In the genomic region with DNA sequence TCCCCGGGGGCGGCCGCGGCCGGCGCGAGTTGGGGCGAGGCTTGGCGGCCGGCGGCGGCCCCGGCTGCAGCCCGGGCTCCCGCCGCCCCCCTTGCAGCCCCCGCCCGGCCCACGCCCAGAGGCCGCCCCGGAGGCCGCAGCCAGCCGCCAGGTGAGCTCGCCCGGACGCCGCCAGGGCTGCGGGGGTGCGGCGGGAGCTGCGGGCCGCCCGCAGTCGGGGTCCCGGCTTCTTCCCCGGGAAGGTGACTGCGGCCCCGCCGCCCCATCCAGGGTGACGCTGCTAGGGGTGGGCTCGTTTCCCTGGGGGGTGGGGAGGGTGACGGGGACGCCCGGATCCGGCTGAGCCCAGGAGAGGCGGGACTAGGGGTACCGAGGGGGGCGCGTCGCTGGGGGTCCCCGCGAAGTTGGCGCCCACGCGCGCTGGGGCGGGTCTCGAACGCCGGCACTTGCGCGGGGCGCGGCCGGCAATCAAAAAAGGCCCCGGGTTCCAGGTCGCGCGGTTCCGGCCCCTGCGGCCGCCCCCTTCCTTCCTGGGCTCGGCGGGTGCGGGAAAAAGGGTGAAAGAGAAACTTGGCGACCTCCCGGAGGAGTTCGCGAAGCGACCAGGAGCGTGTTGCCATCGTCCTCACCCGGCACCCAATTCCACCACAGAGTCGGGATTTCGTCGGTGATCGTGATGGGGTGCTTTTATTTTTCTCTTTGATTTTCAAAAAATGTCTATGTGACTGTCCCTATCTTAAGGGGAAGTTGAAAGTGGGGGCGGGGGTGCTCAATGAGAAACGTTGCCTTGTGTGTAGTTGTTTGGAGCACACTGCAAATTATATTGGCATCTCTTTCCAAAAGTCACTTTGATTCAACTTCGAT, we compare ENCODE assay signal across 8 cellular contexts. TPM values are rescaled to one million over a fixed set of nuclear protein-coding genes. Genes with fewer than 3 reads are reported as not detected.
DNase-seq lines count a peak whose midpoint lies in the region; ATAC-seq and TF ChIP-seq lines count a peak whose summit lies in the region.

No MANE protein-coding gene starts in this region.

- DNase-seq in A172 (ENCODE audit: low spot score): peak; percentile 16
- peak; percentile 52 for DNase-seq in RWPE2 (ENCODE audit: low spot score)
- DNase-seq in activated naive CD8-positive, alpha-beta T cell treated with anti-CD3 and anti-CD28 coated beads, Interleukin-2, amount 50 U/mL, for 16 hours (ENCODE audit: low read depth, low spot score): peak; percentile 20
- peak; percentile 50 to 81 (median 71) for DNase-seq in right cardiac atrium
- peak; percentile 62 for DNase-seq in retina
- DNase-seq in DMS79 (lab: John Stamatoyannopoulos, UW): no peak

- WGBS in right cardiac atrium: under 1% methylated on average over 90 of the region's 90 CpGs

- H3K4me1 ChIP-seq in RWPE2 (ENCODE audit: insufficient read depth, poor library complexity, severe bottlenecking) (peaks cover 7% of the 10 kb centered on the region), right cardiac atrium (ENCODE audit: control insufficient read depth, insufficient read depth, low read length) (peaks cover 2% of the 10 kb centered on the region)

- H3K27me3 ChIP-seq in RWPE2 (ENCODE audit: insufficient read depth, poor library complexity, severe bottlenecking) (no peaks in the 10 kb centered on the region), right cardiac atrium (ENCODE audit: control insufficient read depth, insufficient read depth) (no peaks in the 10 kb centered on the region)

- peaks cover 6% of the 10 kb centered on the region for H3K36me3 ChIP-seq in RWPE2 (ENCODE audit: low read depth)

- H3K4me3 ChIP-seq in RWPE2 (ENCODE audit: severe bottlenecking) (peak overlapping the region; percentile 96), right cardiac atrium (ENCODE audit: low read length) (peak overlapping the region; percentile 92)

- H3K27ac ChIP-seq in RWPE2 (ENCODE audit: poor library complexity, severe bottlenecking) (peak overlapping the region; percentile 70), right cardiac atrium (ENCODE audit: low read length) (peak overlapping the region; percentile 66)

- peak; percentile 26 for ATAC-seq in GM18519 (IDR thresholded peaks at IDR 0.05; ENCODE audit: low FRiP score, unreplicated experiment)
- ATAC-seq in HG03025 (IDR thresholded peaks at IDR 0.05; ENCODE audit: low FRiP score, unreplicated experiment): peak; percentile 52
- peak; percentile 44 for ATAC-seq in RWPE2 (ENCODE audit: low read depth)
- ATAC-seq in right cardiac atrium: peak; percentile 52 to 64

- intact Hi-C loops in right cardiac atrium (cut with DNase I): loop anchor here in 1 of 4 donors (1.0 kb wide), 1 partner anchor 8 kb away; no protein-coding TSS in a partner anchor

- no peak for TF ChIP-seq CTCF in RWPE2 (IDR thresholded peaks at IDR 0.05; ENCODE audit: poor library complexity, severe bottlenecking)

- H3K9me3 ChIP-seq in RWPE2 (ENCODE audit: severe bottlenecking) (no peaks in the 10 kb centered on the region), right cardiac atrium (ENCODE audit: control insufficient read depth, low read length) (no peaks in the 10 kb centered on the region)

RNA-seq across cellular contexts. Expression of gene ATXN7, which starts 0.6 kb away (rescaled TPM):
- 7.4 and 7.7 TPM in 2 replicates for total RNA-seq in A172 (2014; rRNA removed; shearing (Covaris generic))
- 10 to 100 TPM; 11.1 to 18.9 (median 13.4) TPM for total RNA-seq in right cardiac atrium
- polyA plus RNA-seq in right cardiac atrium: 4.8 TPM

RNA-seq across cellular contexts. Expression of gene THOC7, which starts 0.6 kb away (rescaled TPM):
- total RNA-seq in A172 (2014; rRNA removed; shearing (Covaris generic)): 104 and 130 TPM in 2 replicates
- 10 to 100 TPM; 61.6 to 68.0 (median 66.6) TPM for total RNA-seq in right cardiac atrium
- polyA plus RNA-seq in right cardiac atrium: 109 TPM

RNA-seq across cellular contexts. Expression of gene C3orf49, which starts 45.1 kb away (rescaled TPM):
- not detected in 2 replicates for total RNA-seq in A172 (2014; rRNA removed; shearing (Covaris generic))
- total RNA-seq in right cardiac atrium: not detected
- polyA plus RNA-seq in right cardiac atrium: not detected

RNA-seq across cellular contexts. Expression of gene SCAANT1, which starts 47.9 kb away (rescaled TPM):
- total RNA-seq in A172 (2014; rRNA removed; shearing (Covaris generic)): not detected in 2 replicates
- total RNA-seq in right cardiac atrium: not detected
- polyA plus RNA-seq in right cardiac atrium: not detected
